In genomic region chr15:92968926-92969664, GRCh38 we compare ENCODE assay signal across 11 cellular contexts.
DNase-seq lines count a peak whose midpoint lies in the region; ATAC-seq, FAIRE-seq and TF ChIP-seq lines count a peak whose summit lies in the region.
"Had no signal": no experiment of that assay in that cellular context is flagged by ENCODE, and none has a peak within 500 bp of the region (broad histone marks: within the 10 kb centered on the region; RNA-seq: fewer than 3 reads in every experiment).

No MANE protein-coding gene starts in this region.

- CTCF ChIA-PET in A549 (lab: Yijun Ruan, JAX): interaction anchor here (0.6 to 1.9 kb wide), 6 partner anchors 16 to 1151 kb away, joined by 3 to 7 read pairs (median 4); no protein-coding TSS in a partner anchor

- TF ChIP-seq RAD21 in A549 (conservative IDR thresholded peaks at IDR 0.05 in 1 of 2, IDR thresholded peaks at IDR 0.05 in 1 of 2): no peak

- H3K36me3 ChIP-seq in SJCRH30: peaks cover 92% of the 10 kb centered on the region

- peaks cover 12% of the 10 kb centered on the region for H3K4me1 Mint-ChIP-seq in memory B cell

- peaks cover 44% of the 10 kb centered on the region for H3K36me3 Mint-ChIP-seq in memory B cell

- WGBS in A549 (ENCODE audit: missing lambda C conversion rate): 90% methylated on average over 5 of the region's 5 CpGs

- no peak for TF ChIP-seq EP300 in A549 (IDR thresholded peaks at IDR 0.05)

- peak in 1 of 2 experiments; percentile 22 for DNase-seq in A549 (ENCODE audit: low read depth in 1 of 2, low spot score in 1 of 2)
- DNase-seq in HFF-Myc (ENCODE audit: extremely low read depth, low read depth): no peak
- no peak for DNase-seq in caudate nucleus (lab: John Stamatoyannopoulos, UW)
- DNase-seq in memory B cell (ENCODE audit: low spot score in 2 of 2): no peak
- no peak for DNase-seq in NCI-H1092 (lab: John Stamatoyannopoulos, UW)
- DNase-seq in HuH-7.5 (ENCODE audit: low spot score): no peak
- DNase-seq in SJCRH30: no peak
- DNase-seq: kidney; NCI-H2029; stimulated activated CD4-positive, alpha-beta T cell treated with anti-CD3 and anti-CD28 coated beads, Interleukin-4, amount 100 ng/mL, for 1 hour had no signal

- peak; percentile 51 for FAIRE-seq in A549 (lab: Jason Lieb, UNC)
- FAIRE-seq: kidney had no signal

- no peaks in the 10 kb centered on the region for H3K9me3 ChIP-seq in A549
- peaks cover 3% of the 10 kb centered on the region; the same call in 1 of the 2 replicates for H3K9me3 ChIP-seq in SJCRH30 (replicated peaks)

- H3K27me3 Mint-ChIP-seq in memory B cell: no peaks in the 10 kb centered on the region

- TF ChIP-seq CTCF in A549 (IDR thresholded peaks at IDR 0.05) (no peak), HFF-Myc (IDR thresholded peaks at IDR 0.05; ENCODE audit: low read depth, low read length, missing control alignments) (peak; percentile 10)

- ATAC-seq in A549: peak; percentile 66 to 70; a peak in 5 of 6 replicates
- peak; percentile 31 for ATAC-seq in memory B cell (ENCODE audit: low read depth)
- ATAC-seq in GM18873 (IDR thresholded peaks at IDR 0.05; ENCODE audit: low FRiP score, unreplicated experiment): no peak

- H3K27ac ChIP-seq in A549: no peak overlapping the region
- H3K27ac ChIP-seq in caudate nucleus (ENCODE audit: low read depth, low read length): peak overlapping the region; percentile 17
- H3K27ac ChIP-seq in SJCRH30: no peak overlapping the region

- H3K4me3 ChIP-seq in A549: no peak overlapping the region
- H3K4me3 ChIP-seq in HFF-Myc (replicated peaks; ENCODE audit: low read depth, low read length): no peak overlapping the region
- H3K4me3 ChIP-seq in SJCRH30: no peak overlapping the region

- no peaks in the 10 kb centered on the region for H3K27me3 ChIP-seq in SJCRH30

- H3K4me1 ChIP-seq in A549 (no peaks in the 10 kb centered on the region), SJCRH30 (no peaks in the 10 kb centered on the region)

- no peak for TF ChIP-seq POLR2A in A549 (IDR thresholded peaks at IDR 0.05; ENCODE audit: low read length)

- POLR2A ChIA-PET in A549 (lab: Yijun Ruan, JAX): no interaction called here

- no peak overlapping the region for H3K4me2 ChIP-seq in A549

- no peak overlapping the region for H3K4me3 Mint-ChIP-seq in memory B cell

- no peaks in the 10 kb centered on the region for H3K9me3 Mint-ChIP-seq in memory B cell

- peak overlapping the region; percentile 47 for H3K27ac Mint-ChIP-seq in memory B cell

TF ChIP-seq in A549, 52 proteins besides CTCF, POLR2A, EP300 and RAD21:
- TF ChIP-seq NPAS2 (CRISPR knock-in tag; IDR thresholded peaks at IDR 0.05; ENCODE audit: borderline replicate concordance) (no peak), POLR2AphosphoS2 (conservative IDR thresholded peaks at IDR 0.05; ENCODE audit: low read length) (no peak), TFCP2L1 (CRISPR knock-in tag; IDR thresholded peaks at IDR 0.05) (no peak), REST (IDR thresholded peaks at IDR 0.05) (no peak), TP53 (CRISPR knock-in tag; IDR thresholded peaks at IDR 0.05) (no peak), FOXS1 (CRISPR knock-in tag; IDR thresholded peaks at IDR 0.05) (no peak), GATA3 (IDR thresholded peaks at IDR 0.05; ENCODE audit: borderline replicate concordance) (no peak), ZC3H11A (IDR thresholded peaks at IDR 0.05) (no peak), ZFP36 (IDR thresholded peaks at IDR 0.05; ENCODE audit: borderline replicate concordance, partially characterized antibody) (no peak), MAZ (IDR thresholded peaks at IDR 0.05; ENCODE audit: borderline replicate concordance, low read depth, low read length) (no peak), SMC3 (IDR thresholded peaks at IDR 0.05) (no peak), JUNB (IDR thresholded peaks at IDR 0.05) (no peak), BCL3 (IDR thresholded peaks at IDR 0.05) (no peak)
